In the genomic region with DNA sequence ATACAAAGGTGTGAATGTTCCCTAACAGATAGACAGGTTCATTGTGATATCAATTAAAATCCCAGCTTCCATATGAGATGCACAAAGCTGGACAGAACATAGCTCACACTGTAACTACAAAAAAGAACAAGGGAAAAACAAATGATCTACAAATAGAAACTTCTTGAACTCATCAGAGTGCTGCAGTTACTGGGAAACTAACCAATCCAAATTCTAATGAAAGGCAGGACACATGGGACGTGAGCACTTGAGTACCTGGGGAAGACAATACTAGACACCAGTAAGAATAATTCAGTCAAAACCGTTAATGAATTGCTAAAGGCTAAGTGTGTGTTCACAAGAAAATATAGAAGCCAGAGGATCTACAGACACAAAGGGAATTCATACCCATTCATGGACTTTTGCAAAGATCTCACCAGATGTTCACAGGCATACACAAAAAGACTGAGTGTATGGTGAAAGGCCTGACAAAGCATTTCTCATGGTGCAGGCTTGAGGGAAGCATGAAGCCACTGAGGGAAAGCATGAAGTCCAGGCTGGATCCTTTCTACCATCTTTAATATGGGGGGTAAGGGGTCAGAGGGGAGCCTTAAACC, we compare ENCODE assay signal across 20 cellular contexts. TPM values are rescaled to one million over a fixed set of nuclear protein-coding genes. Genes with fewer than 3 reads are reported as not detected.
DNase-seq lines count a peak whose midpoint lies in the region; ATAC-seq and TF ChIP-seq lines count a peak whose summit lies in the region.
"Had no signal": no experiment of that assay in that cellular context is flagged by ENCODE, and none has a peak within 500 bp of the region (broad histone marks: within the 10 kb centered on the region; RNA-seq: fewer than 3 reads in every experiment).

No MANE protein-coding gene starts in this region.

- H3K27me3 ChIP-seq in cardiac muscle cell (no peaks in the 10 kb centered on the region), aorta (ENCODE audit: control insufficient read depth in 1 of 2, insufficient read depth in 2 of 2, low read length in 1 of 2) (no peaks in the 10 kb centered on the region)
- H3K27me3 ChIP-seq: Peyer's patch had no signal

- WGBS in aorta, 2 donors: 72 to 75% methylated on average over 2 of the region's 2 CpGs

- intact Hi-C loops in cardiac septum (cut with DNase I) (loop anchor here (2.0 to 5.0 kb wide), 3 partner anchors 260 to 410 kb away; no protein-coding TSS in a partner anchor), aorta (cut with DNase I) (loop anchor here (2.0 to 10.0 kb wide), 4 partner anchors 263 to 415 kb away; no protein-coding TSS in a partner anchor)

- no peaks in the 10 kb centered on the region for H3K9me3 ChIP-seq in cardiac muscle cell (ENCODE audit: low read depth)
- no peaks in the 10 kb centered on the region for H3K9me3 ChIP-seq in aorta (ENCODE audit: control insufficient read depth, low read length)
- H3K9me3 ChIP-seq: HAP-1, Peyer's patch had no signal

- no peak for TF ChIP-seq CTCF in cardiac muscle cell (IDR thresholded peaks at IDR 0.05; ENCODE audit: low read depth, low read length)

- H3K36me3 ChIP-seq in cardiac muscle cell (no peaks in the 10 kb centered on the region), aorta (ENCODE audit: control insufficient read depth in 1 of 2, insufficient read depth in 2 of 2, low read length in 1 of 2) (no peaks in the 10 kb centered on the region)
- H3K36me3 ChIP-seq: HAP-1 had no signal

- no peak overlapping the region for H3K4me3 ChIP-seq in cardiac muscle cell
- no peak overlapping the region for H3K4me3 ChIP-seq in aorta (ENCODE audit: low read length in 2 of 2)
- H3K4me3 ChIP-seq: GM12878, HAP-1, Peyer's patch, SK-N-MC had no signal

- DNase-seq in cardiac muscle cell (ENCODE audit: low read depth in 1 of 2, low spot score in 1 of 2): no peak
- no peak for DNase-seq in cardiac septum (ENCODE audit: low spot score)
- peak; percentile 47 for DNase-seq in globus pallidus (ENCODE audit: low spot score)
- peak; percentile 17 for DNase-seq in midbrain (lab: John Stamatoyannopoulos, UW)
- DNase-seq in DMS153 treated with DMSO at 0.1 percent for 48 hours (lab: John Stamatoyannopoulos, UW; ENCODE audit: unreplicated experiment): no peak
- DNase-seq in aorta: no peak
- DNase-seq: CD4-positive, alpha-beta T cell; DMS153; GF-D8; NCI-H1105; NCI-H2081; NCI-H510A; NCI-H748 treated with DMSO at 0.1 percent for 48 hours; NK-92 treated with Interleukin-12 subunit alpha and Interleukin-12 subunit beta, amount 100 ng/mL, for 24 hours; Peyer's patch had no signal

- H3K4me1 ChIP-seq in cardiac muscle cell (ENCODE audit: low read depth) (peaks cover 21% of the 10 kb centered on the region), aorta (ENCODE audit: control insufficient read depth in 1 of 2, insufficient read depth in 2 of 2, low read length in 2 of 2) (peaks cover 0 to 3% of the 10 kb centered on the region in 2 donors)
- H3K4me1 ChIP-seq: HAP-1, Peyer's patch had no signal

- ATAC-seq in HG03469 (IDR thresholded peaks at IDR 0.05; ENCODE audit: unreplicated experiment): no peak
- no peak for ATAC-seq in aorta (ENCODE audit: low FRiP score)

- H3K27ac ChIP-seq in cardiac muscle cell (peak overlapping the region; percentile 24), aorta (ENCODE audit: low read depth in 1 of 2, low read length in 2 of 2) (no peak overlapping the region)
- H3K27ac ChIP-seq: Peyer's patch, SK-N-MC had no signal

RNA-seq across cellular contexts. Expression of a gene that starts 7.8 kb away (rescaled TPM):
- total RNA-seq in cardiac muscle cell: 0.81 and 1.0 TPM in 2 replicates
- 0.84 and 1.7 TPM in 2 replicates for polyA plus RNA-seq in cardiac muscle cell
- total RNA-seq in cardiac septum: 25.4 TPM
- not detected for total RNA-seq in aorta
- polyA plus RNA-seq in aorta: under 1 TPM in 1 of 2 donors, not detected in 1; 0.50 TPM
- total RNA-seq: CD4-positive, alpha-beta T cell; GM12878; Peyer's patch had no signal
- polyA plus RNA-seq: BJ had no signal

Comparison
In these comparisons a context has a peak if more than half of its experiments do, and no peak if none do; other contexts are left out.
1. RNA of a gene that starts 7.8 kb away (total RNA-seq): 25.4 TPM in cardiac septum (single experiment); 0.81 to 1.0 TPM in cardiac muscle cell and not detected in aorta; every median in the first group is over 10 times any median in the second.
2. DNase-seq: peak in globus pallidus (single experiment) and midbrain (single experiment); none in cardiac muscle cell (0 of 2), cardiac septum (single experiment), DMS153 treated with DMSO at 0.1 percent for 48 hours (single experiment) and aorta (0 of 2).